ENCODE assay signal across 8 cellular contexts in genomic region chr5:35651002-35651756, GRCh38. TPM values are rescaled to one million over a fixed set of nuclear protein-coding genes. Genes with fewer than 3 reads are reported as not detected.
DNase-seq lines count a peak whose midpoint lies in the region; ATAC-seq and TF ChIP-seq lines count a peak whose summit lies in the region.

No MANE protein-coding gene starts in this region.

- no peak overlapping the region for H2AFZ ChIP-seq in OCI-LY3 (ENCODE audit: low read depth, low read length)
- H2AFZ ChIP-seq in neuronal stem cell (ENCODE audit: low read length) = no peak overlapping the region

- no peaks in the 10 kb centered on the region for H3K79me2 ChIP-seq in OCI-LY3 (ENCODE audit: low read length)

- no peaks in the 10 kb centered on the region for H3K4me1 ChIP-seq in OCI-LY3 (ENCODE audit: low read length)
- H3K4me1 ChIP-seq in neuronal stem cell (ENCODE audit: control insufficient read depth in 2 of 2, insufficient read depth in 1 of 2, low read depth in 1 of 2, low read length in 2 of 2) = no peaks in the 10 kb centered on the region

- no peaks in the 10 kb centered on the region for H3K36me3 Mint-ChIP-seq in glutamatergic neuron (ENCODE audit: unreplicated experiment)

- no CpG with 5 or more reads among the region's 4 CpGs for WGBS in neuronal stem cell (ENCODE audit: extremely low coverage in 2 of 2, insufficient read length in 2 of 2, insufficient replicate concordance in 1 of 2), 2 donors

- no peaks in the 10 kb centered on the region for H3K9me3 ChIP-seq in OCI-LY3 (ENCODE audit: insufficient read depth, low read length)
- no peaks in the 10 kb centered on the region for H3K9me3 ChIP-seq in neuronal stem cell (replicated peaks in 1 of 2; ENCODE audit: control insufficient read depth in 2 of 2, insufficient read depth in 1 of 2, low read depth in 1 of 2, low read length in 2 of 2)

- DNase-seq in CD1c-positive myeloid dendritic cell (ENCODE audit: extremely low spot score) = peak; percentile 50
- peak; percentile 38 for DNase-seq in activated T-helper 1 cell treated with Interleukin-2 at 50 U/mL for 16 hours (ENCODE audit: low read depth)
- peak; percentile 19 for DNase-seq in glutamatergic neuron
- peak; percentile 53 to 64 for DNase-seq in stimulated activated CD4-positive, alpha-beta T cell treated with anti-CD3 and anti-CD28 coated beads, Interleukin-2, amount 100 ng/mL, for 24 hours
- DNase-seq in neuronal stem cell (ENCODE audit: low spot score) = no peak

- H3K27me3 ChIP-seq in OCI-LY3 (ENCODE audit: low read depth, low read length) (no peaks in the 10 kb centered on the region), neuronal stem cell (ENCODE audit: control insufficient read depth in 3 of 3, insufficient read depth in 3 of 3, low read depth in 1 of 3, low read length in 3 of 3) (no peaks in the 10 kb centered on the region)

- H2BK12ac ChIP-seq in neuronal stem cell (ENCODE audit: low read length) = no peak overlapping the region

- no peak overlapping the region for H3K18ac ChIP-seq in neuronal stem cell (ENCODE audit: low read length)

- no peak overlapping the region for H4K91ac ChIP-seq in neuronal stem cell (ENCODE audit: low read depth, low read length, poor library complexity)

- no peak overlapping the region for H2BK120ac ChIP-seq in neuronal stem cell (ENCODE audit: low read depth, low read length)

- H2BK15ac ChIP-seq in neuronal stem cell (ENCODE audit: low read length) = no peak overlapping the region

- no peak overlapping the region for H3K27ac ChIP-seq in OCI-LY3 (ENCODE audit: low read length)
- H3K27ac ChIP-seq in neuronal stem cell (replicated peaks; ENCODE audit: low read length) = no peak overlapping the region

- H4K20me1 ChIP-seq in OCI-LY3 (ENCODE audit: insufficient read depth, low read length) = no peaks in the 10 kb centered on the region

- H3K4me1 Mint-ChIP-seq in glutamatergic neuron (ENCODE audit: low read depth, unreplicated experiment) = no peaks in the 10 kb centered on the region

- H3K9me3 Mint-ChIP-seq in glutamatergic neuron (ENCODE audit: unreplicated experiment) = no peaks in the 10 kb centered on the region

- H3K4me3 ChIP-seq in OCI-LY3 (ENCODE audit: low read length) (no peak overlapping the region), neuronal stem cell (ENCODE audit: low read length in 2 of 2) (no peak overlapping the region)

- H2BK5ac ChIP-seq in neuronal stem cell (ENCODE audit: low read length) = no peak overlapping the region

- H3K27me3 Mint-ChIP-seq in glutamatergic neuron (ENCODE audit: unreplicated experiment) = peaks cover 2% of the 10 kb centered on the region

- no peak overlapping the region for H3K23ac ChIP-seq in neuronal stem cell (ENCODE audit: low read depth, low read length, poor library complexity)

- H3K36me3 ChIP-seq in OCI-LY3 (replicated peaks; ENCODE audit: low read depth, low read length) = no peaks in the 10 kb centered on the region
- H3K36me3 ChIP-seq in neuronal stem cell (replicated peaks in 1 of 2; ENCODE audit: control insufficient read depth in 2 of 2, insufficient read depth in 2 of 2, low read length in 2 of 2) = no peaks in the 10 kb centered on the region

- H2AK5ac ChIP-seq in neuronal stem cell (ENCODE audit: low read depth, low read length) = no peak overlapping the region

- H3K4ac ChIP-seq in neuronal stem cell (ENCODE audit: low read length) = no peak overlapping the region

- TF ChIP-seq CTCF in OCI-LY3 (IDR thresholded peaks at IDR 0.05; ENCODE audit: low read depth, low read length) (peak; percentile 55), glutamatergic neuron (IDR thresholded peaks at IDR 0.05; ENCODE audit: partially characterized antibody, unreplicated experiment) (peak; percentile 40)

- no peak overlapping the region for H3K4me2 ChIP-seq in OCI-LY3 (ENCODE audit: low read length)
- no peak overlapping the region for H3K4me2 ChIP-seq in neuronal stem cell (ENCODE audit: insufficient read depth, low read length, poor library complexity, severe bottlenecking)

- H3K27ac Mint-ChIP-seq in glutamatergic neuron (ENCODE audit: unreplicated experiment) = no peak overlapping the region

- ATAC-seq in GM21423 (IDR thresholded peaks at IDR 0.05; ENCODE audit: unreplicated experiment) = peak; percentile 63
- ATAC-seq in HG03135 (IDR thresholded peaks at IDR 0.05; ENCODE audit: unreplicated experiment) = no peak

- H3K4me3 Mint-ChIP-seq in glutamatergic neuron (ENCODE audit: unreplicated experiment) = no peak overlapping the region

- H3K79me1 ChIP-seq in neuronal stem cell (ENCODE audit: low read depth, low read length) = no peaks in the 10 kb centered on the region

- H4K8ac ChIP-seq in neuronal stem cell (ENCODE audit: low read depth, low read length) = no peak overlapping the region

- H3K14ac ChIP-seq in neuronal stem cell (ENCODE audit: low read length) = no peak overlapping the region

- no peak overlapping the region for H3K9ac ChIP-seq in OCI-LY3 (ENCODE audit: low read length)
- no peak overlapping the region for H3K9ac ChIP-seq in neuronal stem cell (ENCODE audit: low read depth, low read length, poor library complexity)

RNA-seq across cellular contexts. Expression of gene SPEF2, which starts 33.5 kb away (rescaled TPM):
- 0.96 TPM for total RNA-seq in glutamatergic neuron (ENCODE audit: unreplicated experiment)
- 3.6 TPM for polyA plus RNA-seq in neuronal stem cell (2013, experiment 1 of 2)
- polyA plus RNA-seq in neuronal stem cell (2013, experiment 2 of 2) = 3.7 TPM
